ENCODE assay signal across 8 cellular contexts in the genomic region with DNA sequence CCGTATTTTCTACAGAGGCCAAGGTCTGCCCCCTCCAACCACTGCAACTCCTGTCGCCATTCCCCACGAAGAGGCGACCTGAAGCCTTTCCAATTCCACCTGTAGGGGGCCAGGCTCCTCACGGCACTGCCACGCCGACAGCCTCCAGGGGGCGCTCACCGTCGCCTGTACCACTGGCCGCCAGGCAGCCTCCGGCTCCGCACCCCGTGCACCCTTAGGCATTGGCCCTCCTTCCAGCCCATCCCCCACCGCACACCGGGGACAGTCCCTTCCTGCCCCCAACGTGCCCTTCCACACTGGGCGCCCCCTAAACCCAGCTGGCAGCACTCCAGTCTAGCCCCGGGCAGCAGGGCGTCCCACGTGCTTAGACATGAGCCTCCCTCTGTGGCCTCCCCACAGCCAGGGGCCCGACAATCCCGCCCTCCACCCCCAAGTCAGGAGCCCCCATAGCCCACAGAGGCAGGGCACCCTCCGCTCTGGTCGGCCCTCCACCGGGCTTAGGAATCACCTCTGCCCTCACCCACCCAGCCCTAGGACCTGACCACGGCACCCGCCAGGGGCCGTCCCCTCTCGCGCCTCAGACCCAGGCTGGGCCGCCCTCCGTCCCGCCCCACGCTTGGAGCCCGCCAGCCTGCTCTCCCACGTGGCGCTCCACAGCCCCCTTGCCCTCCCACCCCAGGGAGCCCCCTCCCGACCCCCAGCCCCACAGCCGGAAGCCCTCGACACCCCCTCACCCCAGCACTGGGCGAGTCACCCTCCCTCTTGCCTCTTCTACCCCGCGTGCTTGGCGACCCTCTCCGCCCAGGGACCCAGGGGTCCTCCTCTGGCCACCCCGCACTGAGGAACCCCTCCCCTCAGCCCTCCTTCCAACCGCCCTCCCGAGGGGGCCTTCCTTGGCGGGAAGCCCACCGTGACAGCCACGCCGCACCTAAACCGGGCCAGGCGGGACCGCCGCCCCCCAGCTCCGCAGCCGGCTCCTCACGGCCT. TPM values are rescaled to one million over a fixed set of nuclear protein-coding genes. Genes with fewer than 3 reads are reported as not detected.
DNase-seq lines count a peak whose midpoint lies in the region; TF ChIP-seq lines count a peak whose summit lies in the region.

No MANE protein-coding gene starts in this region.

- no peak overlapping the region for H3K4me3 ChIP-seq in fibroblast of villous mesenchyme (ENCODE audit: low read depth, low read length)

- DNase-seq in NCI-H2227 (lab: John Stamatoyannopoulos, UW; ENCODE audit: unreplicated experiment) (peak; percentile 9), NCI-H2227 treated with DMSO at 0.1 percent for 48 hours (lab: John Stamatoyannopoulos, UW) (no peak), NCI-H1694 treated with DMSO at 0.1 percent for 48 hours (lab: John Stamatoyannopoulos, UW) (peak; percentile 41), fibroblast of villous mesenchyme (ENCODE audit: low read depth) (peak; percentile 8), NCI-H2107 (lab: John Stamatoyannopoulos, UW) (no peak), GM03348 (ENCODE audit: low spot score) (no peak)
- peak; percentile 23 to 41 (median 29) for DNase-seq in activated CD8-positive, alpha-beta memory T cell treated with anti-CD3 and anti-CD28 coated beads for 48 hours (ENCODE audit: low read depth in 2 of 3, low spot score in 2 of 3)
- peak; percentile 70 for DNase-seq in stimulated activated CD4-positive, alpha-beta T cell treated with anti-CD3 and anti-CD28 coated beads, Interleukin-15, amount 100 ng/mL, for 24 hours

- TF ChIP-seq CTCF in fibroblast of villous mesenchyme (IDR thresholded peaks at IDR 0.05; ENCODE audit: insufficient read depth, low read depth, low read length) = peak; percentile 69

RNA-seq across cellular contexts. Expression of a gene that starts 0.7 kb away (rescaled TPM):
- not detected in 2 replicates for total RNA-seq in fibroblast of villous mesenchyme

RNA-seq across cellular contexts. Expression of a gene that starts 10.8 kb away (rescaled TPM):
- total RNA-seq in fibroblast of villous mesenchyme = 0.32 and 0.43 TPM in 2 replicates

RNA-seq across cellular contexts. Expression of a gene that starts 45.4 kb away (rescaled TPM):
- 1.9 and 3.0 TPM in 2 replicates for total RNA-seq in fibroblast of villous mesenchyme

Comparison
In these comparisons a context has a peak if more than half of its experiments do, and no peak if none do; other contexts are left out.
1. DNase-seq: peak in NCI-H2227 (single experiment), NCI-H1694 treated with DMSO at 0.1 percent for 48 hours (single experiment), activated CD8-positive, alpha-beta memory T cell treated with anti-CD3 and anti-CD28 coated beads for 48 hours (3 of 3), fibroblast of villous mesenchyme (single experiment) and stimulated activated CD4-positive, alpha-beta T cell treated with anti-CD3 and anti-CD28 coated beads, Interleukin-15, amount 100 ng/mL, for 24 hours (single experiment); none in NCI-H2227 treated with DMSO at 0.1 percent for 48 hours (single experiment), NCI-H2107 (single experiment) and GM03348 (single experiment).